27 cellular contexts compared by ENCODE assay signal in the genomic region with DNA sequence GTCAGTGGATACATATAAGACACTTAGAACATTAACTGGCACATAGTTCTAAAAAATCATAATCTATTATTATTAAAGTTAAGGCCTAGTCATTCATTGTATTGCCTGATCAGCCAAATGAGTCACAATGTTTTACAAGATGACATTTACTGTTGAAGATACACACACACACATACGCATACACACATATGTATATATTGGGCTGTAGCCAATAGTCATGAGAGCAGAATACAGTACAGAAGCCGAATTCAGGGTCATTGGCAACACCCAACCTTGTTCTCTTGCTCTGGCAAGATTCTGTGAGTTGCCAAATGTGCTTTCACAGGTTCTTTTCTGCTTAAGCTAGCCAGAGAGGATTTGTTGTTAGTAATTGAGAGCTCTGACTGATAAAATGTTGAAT.
"Had no signal": no experiment of that assay in that cellular context is flagged by ENCODE, and none has a peak within 500 bp of the region (broad histone marks: within the 10 kb centered on the region; RNA-seq: fewer than 3 reads in every experiment).

No MANE protein-coding gene starts in this region.

- H3K4me1 ChIP-seq: ascending aorta, Peyer's patch, SJSA1 had no signal

- H3K4me2 ChIP-seq: SK-N-SH had no signal

- DNase-seq: activated CD4-positive, alpha-beta T cell treated with anti-CD3 and anti-CD28 coated beads for 36 hours; activated CD4-positive, alpha-beta T cell treated with anti-CD3 and anti-CD28 coated beads, Interleukin-2, amount 10 ng/mL, durations not matched to agents 7 days and 5 days; activated CD4-positive, alpha-beta T cell treated with anti-CD3 and anti-CD28 coated beads, Interleukin-2, amount 50 U/mL, for 48 hours; activated CD8-positive, alpha-beta T cell treated with anti-CD3 and anti-CD28 coated beads, Interleukin-2, amount 10 ng/mL, durations not matched to agents 7 days and 5 days; activated gamma-delta T cell; activated naive CD4-positive, alpha-beta T cell treated with Interleukin-2 at 50 U/mL for 16 hours; activated naive CD8-positive, alpha-beta T cell treated with anti-CD3 and anti-CD28 coated beads, Interleukin-2, amount 10 ng/mL, durations not matched to agents 7 days and 5 days; activated T-cell treated with anti-CD3 and anti-CD28 coated beads, Interleukin-2, amount 50 U/mL, for 24 hours; amygdala; central memory CD4-positive, alpha-beta T cell; MG63; NCI-H1048; NCI-H1105 treated with DMSO at 0.1 percent for 48 hours; NCI-H1436; NCI-H1694; NCI-H1930; NCI-H2081 treated with DMSO at 0.1 percent for 48 hours; NCI-H345; NCI-H524 treated with DMSO at 0.1 percent for 48 hours; Peyer's patch; RPMI8226; SHP77 treated with DMSO at 0.1 percent for 48 hours; SK-N-SH had no signal

- ATAC-seq: activated CD4-positive, alpha-beta T cell treated with anti-CD3 and anti-CD28 coated beads for 36 hours; activated CD4-positive, CD25-positive, alpha-beta regulatory T cell treated with anti-CD3 and anti-CD28 coated beads, Interleukin-2, amount 50 U/mL, for 24 hours; activated CD8-positive, alpha-beta T cell treated with anti-CD3 and anti-CD28 coated beads, Interleukin-2, amount 10 ng/mL, durations not matched to agents 7 days and 5 days had no signal

- H3K9me3 ChIP-seq: ascending aorta, MG63, Peyer's patch, SJSA1, SK-N-SH had no signal

- H3K9ac ChIP-seq: SK-N-SH had no signal

- H3K27me3 ChIP-seq: ascending aorta, MG63, Peyer's patch, SJSA1 had no signal

- H3K4me3 ChIP-seq: ascending aorta, MG63, Peyer's patch, SJSA1 had no signal

- H3K36me3 ChIP-seq: ascending aorta, MG63, Peyer's patch, SJSA1 had no signal

- FAIRE-seq: TTC549 had no signal

- H3K27ac ChIP-seq: ascending aorta, Peyer's patch, SJSA1 had no signal
